1 cellular context compared by ENCODE assay signal in genomic region chr6:2744206-2744771, GRCh38.
TF ChIP-seq lines count a peak whose summit lies in the region.

No MANE protein-coding gene starts in this region.

TF ChIP-seq in GM12878, 131 proteins besides CTCF, POLR2A, EP300 and RAD21:
- no peak for TF ChIP-seq CREB1 (IDR thresholded peaks at IDR 0.05; ENCODE audit: low read depth)
- no peak for TF ChIP-seq FOXK2 (IDR thresholded peaks at IDR 0.05)
- TF ChIP-seq SUZ12 (IDR thresholded peaks at IDR 0.05; ENCODE audit: unreplicated experiment), result no peak
